ENCODE assay signal across 8 cellular contexts in the genomic region with DNA sequence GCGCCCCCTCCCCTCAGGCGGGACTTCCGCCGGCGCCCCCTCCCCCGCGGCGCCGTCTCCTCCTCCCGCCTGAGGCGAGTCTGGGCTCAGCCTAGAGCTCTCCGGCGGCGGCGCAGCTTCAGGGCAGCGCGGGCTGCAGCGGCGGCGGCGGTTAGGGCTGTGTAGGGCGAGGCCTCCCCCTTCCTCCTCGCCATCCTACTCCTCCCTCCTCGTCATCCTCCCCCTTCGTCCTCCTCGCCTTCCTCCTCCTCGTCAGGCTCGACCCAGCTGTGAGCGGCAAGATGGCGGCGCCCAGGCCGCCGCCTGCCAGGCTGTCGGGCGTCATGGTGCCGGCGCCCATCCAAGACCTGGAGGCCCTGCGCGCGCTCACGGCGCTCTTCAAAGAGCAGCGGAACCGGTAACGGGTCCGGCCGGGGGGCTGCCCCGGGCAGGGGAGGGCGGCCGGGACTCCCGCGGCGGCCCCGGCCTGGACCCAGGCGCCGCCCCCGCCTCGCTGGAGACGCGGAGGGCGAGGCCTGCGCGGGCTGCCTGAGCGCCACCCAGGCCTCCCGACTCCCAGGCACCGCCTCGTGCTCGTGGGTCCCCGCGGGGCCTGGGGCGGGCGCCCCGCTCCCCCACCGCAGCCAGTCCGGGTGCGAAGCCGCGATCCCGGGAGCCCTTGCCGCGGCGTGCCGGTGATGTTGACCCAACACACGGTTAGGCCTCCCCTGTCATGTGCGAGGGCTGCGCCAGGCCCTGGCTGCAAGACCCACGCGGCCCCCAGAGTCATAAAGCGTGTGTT. TPM values are rescaled to one million over a fixed set of nuclear protein-coding genes. Genes with fewer than 3 reads are reported as not detected.
DNase-seq lines count a peak whose midpoint lies in the region; ATAC-seq and TF ChIP-seq lines count a peak whose summit lies in the region.

A gene with protein sequence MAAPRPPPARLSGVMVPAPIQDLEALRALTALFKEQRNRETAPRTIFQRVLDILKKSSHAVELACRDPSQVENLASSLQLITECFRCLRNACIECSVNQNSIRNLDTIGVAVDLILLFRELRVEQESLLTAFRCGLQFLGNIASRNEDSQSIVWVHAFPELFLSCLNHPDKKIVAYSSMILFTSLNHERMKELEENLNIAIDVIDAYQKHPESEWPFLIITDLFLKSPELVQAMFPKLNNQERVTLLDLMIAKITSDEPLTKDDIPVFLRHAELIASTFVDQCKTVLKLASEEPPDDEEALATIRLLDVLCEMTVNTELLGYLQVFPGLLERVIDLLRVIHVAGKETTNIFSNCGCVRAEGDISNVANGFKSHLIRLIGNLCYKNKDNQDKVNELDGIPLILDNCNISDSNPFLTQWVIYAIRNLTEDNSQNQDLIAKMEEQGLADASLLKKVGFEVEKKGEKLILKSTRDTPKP (plus strand): TSS at position 52 of the 781 bp plus-strand sequence. CDS start 230 bp downstream, at position 282.

- H3K36me3 ChIP-seq in right lobe of liver: no peaks in the 10 kb centered on the region

- WGBS in right lobe of liver (ENCODE audit: insufficient coverage, low coverage, low lambda C conversion rate, missing lambda C conversion rate): 0% methylated on average over 22 of the region's 89 CpGs

- H3K4me3 ChIP-seq in dorsolateral prefrontal cortex (peak within 1 kb of the TSS; percentile 56 to 96 (median 85)), right lobe of liver (peak within 1 kb of the TSS; percentile 80 to 85 (median 85))

- no peaks in the 10 kb centered on the region for H3K9me3 ChIP-seq in right lobe of liver

- H3K27me3 ChIP-seq in dorsolateral prefrontal cortex (no peaks in the 10 kb centered on the region), right lobe of liver (no peaks in the 10 kb centered on the region)

- H3K27ac ChIP-seq in dorsolateral prefrontal cortex (peak within 1 kb of the TSS; percentile 51 to 96 (median 89)), right lobe of liver (peak within 1 kb of the TSS; percentile 89 to 93 (median 91))

- peak; percentile 51 for ATAC-seq in HG03139 (IDR thresholded peaks at IDR 0.05; ENCODE audit: unreplicated experiment)
- peak; percentile 75 to 84 (median 83) for ATAC-seq in right lobe of liver

- peak; percentile 72 for TF ChIP-seq POLR2A in right lobe of liver (IDR thresholded peaks at IDR 0.05)

- intact Hi-C loops in dorsolateral prefrontal cortex (cut with DNase I) (loop anchor here in 1 of 2 donors (10.0 kb wide), 1 partner anchor 163 kb away; no protein-coding TSS in a partner anchor), right lobe of liver (cut with DNase I) (no loop called here)

- DNase-seq in DMS79 treated with DMSO at 0.1 percent for 48 hours (lab: John Stamatoyannopoulos, UW) (peak; percentile 58), DMS79 (lab: John Stamatoyannopoulos, UW) (no peak), NCI-H524 (lab: John Stamatoyannopoulos, UW) (peak; percentile 76 to 78), dorsolateral prefrontal cortex (peak; percentile 53 to 87 (median 66)), right lobe of liver (peak; percentile 67 to 70 (median 69))
- peak; percentile 61 to 65 for DNase-seq in activated CD4-positive, alpha-beta T cell treated with anti-CD3 and anti-CD28 coated beads, Interleukin-2, amount 50 U/mL, for 4 hours
- DNase-seq in stimulated activated CD4-positive, alpha-beta T cell treated with anti-CD3 and anti-CD28 coated beads, Interleukin-4, amount 100 ng/mL, for 1 hour: peak; percentile 77

- H3K4me1 ChIP-seq in right lobe of liver: peaks cover 0 to 26% (median 5%) of the 10 kb centered on the region in 4 donors

- TF ChIP-seq CTCF in dorsolateral prefrontal cortex (IDR thresholded peaks at IDR 0.05 in 54 of 56, conservative IDR thresholded peaks at IDR 0.05 in 2 of 56; ENCODE audit: low read depth in 1 of 56, partially characterized antibody in 56 of 56): peak in 1 of 56 donors; percentile 25
- TF ChIP-seq CTCF in right lobe of liver (IDR thresholded peaks at IDR 0.05): no peak

RNA-seq across cellular contexts. Expression of the gene that starts here (rescaled TPM):
- total RNA-seq in dorsolateral prefrontal cortex (100 to 1,000 TPM; 180 to 317 (median 244) TPM), right lobe of liver (100 to 1,000 TPM in 1 of 6 experiments, 10 to 100 TPM in 5; 70.0 to 118 (median 84.3) TPM)
